ENCODE assay signal across 21 cellular contexts in genomic region chr16:11142261-11142630, GRCh38.
"Had no signal": no experiment of that assay in that cellular context is flagged by ENCODE, and none has a peak within 500 bp of the region (broad histone marks: within the 10 kb centered on the region; RNA-seq: fewer than 3 reads in every experiment).

No MANE protein-coding gene starts in this region.

- ATAC-seq: left colon; SK-N-SH treated with all-trans-retinoic acid at 6 μM for 48 hours; stimulated activated naive CD8-positive, alpha-beta T cell treated with anti-CD3 and anti-CD28 coated beads, Interleukin-15, Interleukin-2, amounts not matched to agents 100 U/mL and 50 U/mL, for 24 hours; T-cell had no signal

- DNase-seq: activated B cell treated with CpG ODN at 0.5 μM for 24 hours; activated CD4-positive, alpha-beta T cell treated with anti-CD3 and anti-CD28 coated beads for 4 hours; activated CD8-positive, alpha-beta memory T cell treated with anti-CD3 and anti-CD28 coated beads, Interleukin-2, amount 50 U/mL, for 4 hours; activated gamma-delta T cell; activated T-cell treated with anti-CD3 and anti-CD28 coated beads, Interleukin-2, amount 50 U/mL, for 48 hours; amygdala; foreskin fibroblast; hippocampal formation; left colon; midbrain; nucleus accumbens; retina; stimulated activated CD4-positive, alpha-beta T cell treated with anti-CD3 and anti-CD28 coated beads, Interleukin-2, amount 100 ng/mL, for 24 hours; stimulated activated naive CD8-positive, alpha-beta T cell treated with anti-CD3 and anti-CD28 coated beads, Interleukin-15, Interleukin-2, amounts not matched to agents 100 U/mL and 50 U/mL, for 24 hours; T-cell; T-helper 9 cell had no signal

- H3K36me3 ChIP-seq: cardiac muscle cell had no signal

- H3K27me3 ChIP-seq: cardiac muscle cell, tibial nerve had no signal

- H3K4me3 ChIP-seq: cardiac muscle cell, lung, tibial nerve had no signal

- H3K27ac ChIP-seq: cardiac muscle cell, epithelial cell of prostate, tibial nerve had no signal

- H3K9me3 ChIP-seq: tibial nerve had no signal
